In the genomic region with DNA sequence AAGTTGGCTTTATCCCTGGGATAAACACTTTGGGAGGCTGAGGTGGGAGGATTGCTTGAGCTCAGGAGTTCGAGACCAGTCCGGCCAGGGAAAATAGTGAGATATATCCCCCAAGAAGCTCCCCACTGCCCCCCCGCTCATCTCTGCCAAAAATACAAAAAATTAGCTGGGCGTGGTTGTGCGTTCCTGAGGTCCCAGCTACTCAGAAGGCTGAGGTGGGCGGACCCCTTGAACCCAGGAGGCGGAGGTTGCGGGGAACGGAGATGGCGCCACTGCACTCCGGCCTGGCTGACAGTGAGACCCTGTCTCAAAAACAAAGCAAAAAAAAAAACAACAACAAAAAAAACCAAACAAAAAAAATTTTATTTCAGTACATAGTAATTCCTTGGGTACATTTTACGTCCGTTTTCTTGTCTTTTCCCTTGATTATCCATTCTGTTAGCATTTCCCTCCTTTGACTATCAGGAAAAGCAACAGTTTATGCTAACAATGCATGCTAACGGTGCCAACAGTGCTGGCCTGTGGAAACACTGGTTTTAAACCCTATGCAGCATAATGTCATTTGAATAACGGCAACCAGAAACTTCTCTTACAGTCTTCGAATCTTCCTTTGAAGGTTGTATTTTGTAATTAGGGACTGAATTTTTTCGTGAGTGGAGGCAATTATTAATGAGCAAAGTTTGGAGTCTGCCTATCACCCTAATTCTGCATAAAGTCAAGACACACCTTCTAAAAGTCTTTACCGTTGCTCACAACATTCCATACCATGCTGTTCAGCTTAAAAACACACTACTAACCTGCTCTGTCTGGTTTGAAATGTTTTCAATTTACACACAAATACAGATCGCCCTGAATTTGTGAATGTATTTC, we compare ENCODE assay signal across 1 cellular context.
TF ChIP-seq lines count a peak whose summit lies in the region.

No MANE protein-coding gene starts in this region.

TF ChIP-seq in HEK293, 187 proteins besides CTCF, POLR2A, EP300 and RAD21 (continued from another document):
- TF ChIP-seq, protein P1, sequence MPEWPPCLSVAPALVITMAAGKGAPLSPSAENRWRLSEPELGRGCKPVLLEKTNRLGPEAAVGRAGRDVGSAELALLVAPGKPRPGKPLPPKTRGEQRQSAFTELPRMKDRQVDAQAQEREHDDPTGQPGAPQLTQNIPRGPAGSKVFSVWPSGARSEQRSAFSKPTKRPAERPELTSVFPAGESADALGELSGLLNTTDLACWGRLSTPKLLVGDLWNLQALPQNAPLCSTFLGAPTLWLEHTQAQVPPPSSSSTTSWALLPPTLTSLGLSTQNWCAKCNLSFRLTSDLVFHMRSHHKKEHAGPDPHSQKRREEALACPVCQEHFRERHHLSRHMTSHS (tag by site-specific recombination; IDR thresholded peaks at IDR 0.05) = no peak
- TF ChIP-seq ZNF121 (tag by site-specific recombination; IDR thresholded peaks at IDR 0.05) (peak; percentile 55), ZNF600 (tag by site-specific recombination; IDR thresholded peaks at IDR 0.05) (peak; percentile 96), GLIS2 (tag by site-specific recombination; IDR thresholded peaks at IDR 0.05) (no peak), ZNF24 (tag by site-specific recombination; IDR thresholded peaks at IDR 0.05) (no peak), SP2 (tag by site-specific recombination; IDR thresholded peaks at IDR 0.05) (no peak), KLF10 (tag by site-specific recombination; IDR thresholded peaks at IDR 0.05) (no peak), ZNF529 (tag by site-specific recombination; IDR thresholded peaks at IDR 0.05; ENCODE audit: insufficient replicate concordance) (no peak), TCF7L2 (IDR thresholded peaks at IDR 0.05; ENCODE audit: borderline replicate concordance, low read depth, low read length) (no peak), ZFP69B (tag by site-specific recombination; IDR thresholded peaks at IDR 0.05) (no peak), ZNF660 (tag by site-specific recombination; IDR thresholded peaks at IDR 0.05) (no peak), ZNF10 (tag by site-specific recombination; IDR thresholded peaks at IDR 0.05) (no peak), ZNF2 (tag by site-specific recombination; IDR thresholded peaks at IDR 0.05) (no peak), FEZF1 (tag by site-specific recombination; IDR thresholded peaks at IDR 0.05) (no peak), ZNF777 (tag by site-specific recombination; IDR thresholded peaks at IDR 0.05; ENCODE audit: borderline replicate concordance) (no peak), ZNF133 (tag by site-specific recombination; IDR thresholded peaks at IDR 0.05) (no peak), ZNF362 (tag by site-specific recombination; IDR thresholded peaks at IDR 0.05) (no peak), ZNF112 (tag by site-specific recombination; IDR thresholded peaks at IDR 0.05) (no peak)
- TF ChIP-seq, protein P2, sequence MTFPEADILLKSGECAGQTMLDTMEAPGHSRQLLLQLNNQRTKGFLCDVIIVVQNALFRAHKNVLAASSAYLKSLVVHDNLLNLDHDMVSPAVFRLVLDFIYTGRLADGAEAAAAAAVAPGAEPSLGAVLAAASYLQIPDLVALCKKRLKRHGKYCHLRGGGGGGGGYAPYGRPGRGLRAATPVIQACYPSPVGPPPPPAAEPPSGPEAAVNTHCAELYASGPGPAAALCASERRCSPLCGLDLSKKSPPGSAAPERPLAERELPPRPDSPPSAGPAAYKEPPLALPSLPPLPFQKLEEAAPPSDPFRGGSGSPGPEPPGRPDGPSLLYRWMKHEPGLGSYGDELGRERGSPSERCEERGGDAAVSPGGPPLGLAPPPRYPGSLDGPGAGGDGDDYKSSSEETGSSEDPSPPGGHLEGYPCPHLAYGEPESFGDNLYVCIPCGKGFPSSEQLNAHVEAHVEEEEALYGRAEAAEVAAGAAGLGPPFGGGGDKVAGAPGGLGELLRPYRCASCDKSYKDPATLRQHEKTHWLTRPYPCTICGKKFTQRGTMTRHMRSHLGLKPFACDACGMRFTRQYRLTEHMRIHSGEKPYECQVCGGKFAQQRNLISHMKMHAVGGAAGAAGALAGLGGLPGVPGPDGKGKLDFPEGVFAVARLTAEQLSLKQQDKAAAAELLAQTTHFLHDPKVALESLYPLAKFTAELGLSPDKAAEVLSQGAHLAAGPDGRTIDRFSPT (tag by site-specific recombination; IDR thresholded peaks at IDR 0.05) = no peak
